18 cellular contexts compared by ENCODE assay signal in genomic region chr10:120666311-120666710, GRCh38.
A peak's percentile ranks its signal among the peaks of the same experiment; 100 is the strongest.
DNase-seq lines count a peak whose midpoint lies in the region; ATAC-seq, FAIRE-seq and TF ChIP-seq lines count a peak whose summit lies in the region.
"Had no signal": no experiment of that assay in that cellular context is flagged by ENCODE, and none has a peak within 500 bp of the region (broad histone marks: within the 10 kb centered on the region; RNA-seq: fewer than 3 reads in every experiment).

No MANE protein-coding gene starts in this region.

- H2AFZ ChIP-seq in astrocyte (ENCODE audit: low read depth, low read length) = no peak overlapping the region

- no peaks in the 10 kb centered on the region for H3K79me2 ChIP-seq in astrocyte (ENCODE audit: insufficient read depth, low read length)

- H3K4me1 Mint-ChIP-seq in astrocyte (ENCODE audit: low read depth, unreplicated experiment) = peaks cover 16% of the 10 kb centered on the region
- no peaks in the 10 kb centered on the region for H3K4me1 Mint-ChIP-seq in activated T-cell treated with anti-CD3 and anti-CD28 coated beads, Interleukin-2, amount 50 U/mL, for 4 hours (ENCODE audit: low read depth)
- H3K4me1 Mint-ChIP-seq: CD4-positive, alpha-beta memory T cell had no signal

- no peak for TF ChIP-seq CTCF in astrocyte (IDR thresholded peaks at IDR 0.05; ENCODE audit: insufficient read depth, low read depth, low read length)
- TF ChIP-seq CTCF in ascending aorta (IDR thresholded peaks at IDR 0.05) = no peak

- no peak for FAIRE-seq in astrocyte (lab: Jason Lieb, UNC)
- FAIRE-seq: GM12891, GM18507, H54 had no signal

- H4K20me1 ChIP-seq in astrocyte (ENCODE audit: insufficient read depth, low read length) = no peaks in the 10 kb centered on the region

- no peaks in the 10 kb centered on the region for H3K27me3 Mint-ChIP-seq in astrocyte (ENCODE audit: low read depth, unreplicated experiment)
- H3K27me3 Mint-ChIP-seq in activated T-cell treated with anti-CD3 and anti-CD28 coated beads, Interleukin-2, amount 50 U/mL, for 4 hours (ENCODE audit: low read depth) = no peaks in the 10 kb centered on the region
- H3K27me3 Mint-ChIP-seq: CD4-positive, alpha-beta memory T cell had no signal

- no peak overlapping the region for H3K4me3 Mint-ChIP-seq in astrocyte (ENCODE audit: unreplicated experiment)
- no peak overlapping the region for H3K4me3 Mint-ChIP-seq in activated T-cell treated with anti-CD3 and anti-CD28 coated beads, Interleukin-2, amount 50 U/mL, for 4 hours
- H3K4me3 Mint-ChIP-seq: CD4-positive, alpha-beta memory T cell; HFFc6 had no signal

- H3K9me3 Mint-ChIP-seq in astrocyte (ENCODE audit: unreplicated experiment) = peaks cover 5% of the 10 kb centered on the region
- no peaks in the 10 kb centered on the region for H3K9me3 Mint-ChIP-seq in activated T-cell treated with anti-CD3 and anti-CD28 coated beads, Interleukin-2, amount 50 U/mL, for 4 hours
- H3K9me3 Mint-ChIP-seq: HFFc6 had no signal

- no peak for ATAC-seq in HG02763 (IDR thresholded peaks at IDR 0.05; ENCODE audit: unreplicated experiment)
- no peak for ATAC-seq in activated T-cell treated with anti-CD3 and anti-CD28 coated beads, Interleukin-2, amount 50 U/mL, for 4 hours

- no peak overlapping the region for H3K9ac ChIP-seq in astrocyte (ENCODE audit: low read length)

- H3K36me3 ChIP-seq in astrocyte (ENCODE audit: insufficient read depth, low read length) (no peaks in the 10 kb centered on the region), ascending aorta (no peaks in the 10 kb centered on the region)
- H3K36me3 ChIP-seq: HAP-1 had no signal

- H3K4me3 ChIP-seq in astrocyte (ENCODE audit: insufficient read depth, low read depth, low read length) = no peak overlapping the region
- no peak overlapping the region for H3K4me3 ChIP-seq in ascending aorta
- H3K4me3 ChIP-seq: HAP-1 had no signal

- H3K4me1 ChIP-seq in astrocyte (ENCODE audit: insufficient read depth, low read length) (no peaks in the 10 kb centered on the region), ascending aorta (no peaks in the 10 kb centered on the region)
- H3K4me1 ChIP-seq: HAP-1 had no signal

- H3K9me3 ChIP-seq in astrocyte (ENCODE audit: insufficient read depth, low read depth, low read length) (no peaks in the 10 kb centered on the region), ascending aorta (no peaks in the 10 kb centered on the region)
- H3K9me3 ChIP-seq: HAP-1 had no signal

- peaks cover 2% of the 10 kb centered on the region for H3K36me3 Mint-ChIP-seq in astrocyte (ENCODE audit: low read depth, unreplicated experiment)
- no peaks in the 10 kb centered on the region for H3K36me3 Mint-ChIP-seq in activated T-cell treated with anti-CD3 and anti-CD28 coated beads, Interleukin-2, amount 50 U/mL, for 4 hours (ENCODE audit: insufficient read depth)
- H3K36me3 Mint-ChIP-seq: CD4-positive, alpha-beta memory T cell had no signal

- H3K27me3 ChIP-seq in astrocyte (ENCODE audit: insufficient read depth, low read length) = no peaks in the 10 kb centered on the region
- no peaks in the 10 kb centered on the region for H3K27me3 ChIP-seq in ascending aorta

- peak; percentile 39 for DNase-seq in NCI-H526 treated with DMSO at 0.1 percent for 48 hours (lab: John Stamatoyannopoulos, UW)
- DNase-seq in astrocyte (ENCODE audit: low read depth) = no peak
- DNase-seq in left kidney (ENCODE audit: low read depth, low spot score) = peak; percentile 53
- DNase-seq in ascending aorta (ENCODE audit: low spot score in 2 of 2) = no peak
- DNase-seq in activated T-cell treated with anti-CD3 and anti-CD28 coated beads, Interleukin-2, amount 50 U/mL, for 4 hours = no peak
- DNase-seq: C1 segment of cervical spinal cord; Calu3; CD4-positive, alpha-beta memory T cell; COR-L47; DMS153; GF-D8; GOT3 had no signal

- no peak overlapping the region for H3K4me2 ChIP-seq in astrocyte (ENCODE audit: low read length)

- H3K27ac ChIP-seq in astrocyte (ENCODE audit: low read depth, low read length) (no peak overlapping the region), ascending aorta (no peak overlapping the region)

- peak overlapping the region; percentile 81 for H3K27ac Mint-ChIP-seq in astrocyte (ENCODE audit: unreplicated experiment)
- H3K27ac Mint-ChIP-seq: CD4-positive, alpha-beta memory T cell; HFFc6 had no signal

- intact Hi-C loops in ascending aorta (cut with DNase I) = no loop called here

Comparison
In these comparisons a context has a peak if more than half of its experiments do, and no peak if none do; other contexts are left out.
1. DNase-seq: peak in NCI-H526 treated with DMSO at 0.1 percent for 48 hours (single experiment) and left kidney (single experiment); none in astrocyte (single experiment), ascending aorta (0 of 2) and activated T-cell treated with anti-CD3 and anti-CD28 coated beads, Interleukin-2, amount 50 U/mL, for 4 hours (single experiment).